ENCODE assay signal across 8 cellular contexts in genomic region chr10:80855348-80855971, GRCh38.
A peak's percentile ranks its signal among the peaks of the same experiment; 100 is the strongest.
DNase-seq lines count a peak whose midpoint lies in the region; ATAC-seq and TF ChIP-seq lines count a peak whose summit lies in the region.

No MANE protein-coding gene starts in this region.

- POLR2A ChIA-PET in GM10248 (lab: Yijun Ruan, JAX), result no interaction called here

- no peaks in the 10 kb centered on the region for H3K27me3 ChIP-seq in NT2/D1 (ENCODE audit: insufficient read depth, insufficient read length)

- H3K9me3 ChIP-seq in NT2/D1 (ENCODE audit: insufficient read depth, low read length), result no peaks in the 10 kb centered on the region

- H3K4me3 ChIP-seq in NT2/D1 (ENCODE audit: insufficient read length, low read depth), result no peak overlapping the region

- CTCF ChIA-PET in GM10248 (lab: Yijun Ruan, JAX), result interaction anchor here (1.0 to 2.9 kb wide), 16 partner anchors 10 to 324 kb away, joined by 3 to 18 read pairs (median 4); no protein-coding TSS in a partner anchor

- H3K9ac ChIP-seq in NT2/D1 (ENCODE audit: insufficient read length, low read depth), result no peak overlapping the region

- no peaks in the 10 kb centered on the region for H3K36me3 ChIP-seq in NT2/D1 (ENCODE audit: insufficient read depth, insufficient read length, low read length)

- DNase-seq in GM10248 (ENCODE audit: extremely low spot score) (peak; percentile 38), NT2/D1 (ENCODE audit: low read depth, low spot score) (peak; percentile 40), left lobe of liver (ENCODE audit: low spot score) (peak; percentile 53), kidney glomerular epithelial cell (lab: John Stamatoyannopoulos, UW) (no peak), NCI-H774 (lab: John Stamatoyannopoulos, UW) (no peak), LoVo (ENCODE audit: low spot score) (no peak), SW 1271 (lab: John Stamatoyannopoulos, UW) (no peak)

- ATAC-seq in GM21723 (IDR thresholded peaks at IDR 0.05; ENCODE audit: unreplicated experiment), result peak; percentile 73
- peak; percentile 97 for ATAC-seq in left lobe of liver

- peak; percentile 54 for TF ChIP-seq CTCF in GM10248 (IDR thresholded peaks at IDR 0.05; ENCODE audit: control extremely low read depth, extremely low read depth, low read depth, missing control alignments)

- no peaks in the 10 kb centered on the region for H3K4me1 ChIP-seq in NT2/D1 (ENCODE audit: insufficient read depth, insufficient read length)

Comparison
In these comparisons a context has a peak if more than half of its experiments do, and no peak if none do; other contexts are left out.
1. DNase-seq: peak in GM10248 (single experiment), NT2/D1 (single experiment) and left lobe of liver (single experiment); none in kidney glomerular epithelial cell (single experiment), NCI-H774 (single experiment), LoVo (single experiment) and SW 1271 (0 of 2).